Comparison of ENCODE assay signal across 8 cellular contexts in genomic region chr7:151349507-151349853, GRCh38. TPM values are rescaled to one million over a fixed set of nuclear protein-coding genes. Genes with fewer than 3 reads are reported as not detected.
DNase-seq lines count a peak whose midpoint lies in the region; ATAC-seq, FAIRE-seq and TF ChIP-seq lines count a peak whose summit lies in the region.

No MANE protein-coding gene starts in this region.

- H2BK15ac ChIP-seq in mesenchymal stem cell (ENCODE audit: low read depth, poor library complexity, severe bottlenecking): no peak overlapping the region

- intact Hi-C loops in pancreas (cut with DNase I): no loop called here

- H3K27ac ChIP-seq in pancreas: peak overlapping the region; percentile 64 to 95 (median 74)
- H3K27ac ChIP-seq in mesenchymal stem cell (ENCODE audit: low read length, poor library complexity, severe bottlenecking): no peak overlapping the region

- no peak overlapping the region for H2AFZ ChIP-seq in mesenchymal stem cell (ENCODE audit: low read depth, low read length)

- H2BK120ac ChIP-seq in mesenchymal stem cell (ENCODE audit: low read depth, low read length): no peak overlapping the region

- H3K27me3 ChIP-seq in pancreas (no peaks in the 10 kb centered on the region), mesenchymal stem cell (ENCODE audit: control insufficient read depth in 1 of 2, insufficient read depth in 1 of 2, low read length in 2 of 2) (no peaks in the 10 kb centered on the region)

- H3K4me2 ChIP-seq in mesenchymal stem cell (ENCODE audit: low read length, poor library complexity, severe bottlenecking): no peak overlapping the region

- peaks cover 32% of the 10 kb centered on the region for H3K79me1 ChIP-seq in mesenchymal stem cell (replicated peaks; ENCODE audit: low read length, poor library complexity, severe bottlenecking)

- no peak for FAIRE-seq in pancreas (lab: Jason Lieb, UNC)

- no peak overlapping the region for H3K18ac ChIP-seq in mesenchymal stem cell (ENCODE audit: low read depth in 1 of 2, low read length in 2 of 2)

- H3K4me1 ChIP-seq in pancreas (peaks cover 4 to 25% (median 6%) of the 10 kb centered on the region in 3 donors), mesenchymal stem cell (ENCODE audit: control insufficient read depth, insufficient read depth, low read depth, low read length) (peaks cover 4% of the 10 kb centered on the region)

- H2AK5ac ChIP-seq in mesenchymal stem cell (ENCODE audit: low read length, severe bottlenecking): no peak overlapping the region

- H3K9ac ChIP-seq in mesenchymal stem cell (ENCODE audit: low read length): no peak overlapping the region

- H3K9me3 Mint-ChIP-seq in activated naive CD4-positive, alpha-beta T cell treated with anti-CD3 and anti-CD28 coated beads, Interleukin-2, amount 50 U/mL, for 72 hours: no peaks in the 10 kb centered on the region

- no peak overlapping the region for H3K14ac ChIP-seq in mesenchymal stem cell (ENCODE audit: low read length in 2 of 2)

- H3K23ac ChIP-seq in mesenchymal stem cell (ENCODE audit: low read length in 2 of 2): no peak overlapping the region

- H3K36me3 ChIP-seq in pancreas (peaks cover 0 to 39% (median 10%) of the 10 kb centered on the region in 3 donors), mesenchymal stem cell (ENCODE audit: control insufficient read depth in 1 of 2, insufficient read depth in 2 of 2, low read depth in 1 of 2, low read length in 2 of 2) (peaks cover 44 to 83% of the 10 kb centered on the region in 2 experiments)

- H4K91ac ChIP-seq in mesenchymal stem cell (ENCODE audit: low read length): no peak overlapping the region

- DNase-seq in activated naive CD4-positive, alpha-beta T cell treated with anti-CD3 and anti-CD28 coated beads, Interleukin-2, amount 50 U/mL, for 72 hours (ENCODE audit: low spot score in 2 of 2): no peak
- DNase-seq in pancreas: peak in 2 of 6 donors; percentile 20 to 26
- DNase-seq in mesenchymal stem cell: no peak
- no peak for DNase-seq in NCI-H146 treated with DMSO at 0.1 percent for 48 hours (lab: John Stamatoyannopoulos, UW; ENCODE audit: unreplicated experiment)
- no peak for DNase-seq in DMS153 (lab: John Stamatoyannopoulos, UW)
- DNase-seq in NCI-H345 treated with DMSO at 0.1 percent for 48 hours (lab: John Stamatoyannopoulos, UW; ENCODE audit: unreplicated experiment): no peak

- no peaks in the 10 kb centered on the region for H3K9me3 ChIP-seq in pancreas
- no peaks in the 10 kb centered on the region for H3K9me3 ChIP-seq in mesenchymal stem cell (ENCODE audit: control insufficient read depth, low read length)

- TF ChIP-seq CTCF in pancreas (IDR thresholded peaks at IDR 0.05): no peak

- 30 to 36% methylated on average over 5 of the region's 5 CpGs for WGBS in pancreas, 2 donors
- 88% methylated on average over 5 of the region's 5 CpGs for WGBS in mesenchymal stem cell

- H3K36me3 Mint-ChIP-seq in activated naive CD4-positive, alpha-beta T cell treated with anti-CD3 and anti-CD28 coated beads, Interleukin-2, amount 50 U/mL, for 72 hours: peaks cover 13 to 15% of the 10 kb centered on the region in 2 donors

- no peak overlapping the region for H2BK12ac ChIP-seq in mesenchymal stem cell (ENCODE audit: low read length in 2 of 2)

- H3K4ac ChIP-seq in mesenchymal stem cell (ENCODE audit: low read depth in 1 of 2, low read length in 2 of 2): no peak overlapping the region

- H2BK5ac ChIP-seq in mesenchymal stem cell (ENCODE audit: low read depth, low read length, poor library complexity, severe bottlenecking): no peak overlapping the region

- ATAC-seq in GM19043 (IDR thresholded peaks at IDR 0.05; ENCODE audit: low read depth, unreplicated experiment) (peak; percentile 25), HG02970 (IDR thresholded peaks at IDR 0.05; ENCODE audit: low FRiP score, unreplicated experiment) (peak; percentile 44), pancreas (peak; percentile 43 to 61 (median 54))
- peak; percentile 45 to 56 for ATAC-seq in activated naive CD4-positive, alpha-beta T cell treated with anti-CD3 and anti-CD28 coated beads, Interleukin-2, amount 50 U/mL, for 72 hours

- no peak overlapping the region for H4K8ac ChIP-seq in mesenchymal stem cell (ENCODE audit: low read length)

- H3K27ac Mint-ChIP-seq in activated naive CD4-positive, alpha-beta T cell treated with anti-CD3 and anti-CD28 coated beads, Interleukin-2, amount 50 U/mL, for 72 hours: peak overlapping the region; percentile 93 to 99

- H3K4me3 ChIP-seq in pancreas (peak overlapping the region in 2 of 4 donors; percentile 39 to 43), mesenchymal stem cell (ENCODE audit: insufficient read depth in 1 of 2, low read depth in 1 of 2, low read length in 2 of 2) (no peak overlapping the region)

RNA-seq across cellular contexts. Expression of gene NUB1, which starts 7.9 kb away (rescaled TPM):
- total RNA-seq in activated naive CD4-positive, alpha-beta T cell treated with anti-CD3 and anti-CD28 coated beads, Interleukin-2, amount 50 U/mL, for 72 hours: 100 to 1,000 TPM in 1 of 2 donors, 10 to 100 TPM in 1; 46.1 to 102 TPM
- total RNA-seq in pancreas: 10 to 100 TPM; 23.1 to 30.6 (median 24.0) TPM
- polyA plus RNA-seq in pancreas: 10 to 100 TPM; 19.5 to 23.6 TPM
- 48.2 TPM for polyA plus RNA-seq in mesenchymal stem cell (2013, experiment 1 of 2)
- 46.8 TPM for polyA plus RNA-seq in mesenchymal stem cell (2013, experiment 2 of 2)
